10 cellular contexts compared by ENCODE assay signal in the genomic region with DNA sequence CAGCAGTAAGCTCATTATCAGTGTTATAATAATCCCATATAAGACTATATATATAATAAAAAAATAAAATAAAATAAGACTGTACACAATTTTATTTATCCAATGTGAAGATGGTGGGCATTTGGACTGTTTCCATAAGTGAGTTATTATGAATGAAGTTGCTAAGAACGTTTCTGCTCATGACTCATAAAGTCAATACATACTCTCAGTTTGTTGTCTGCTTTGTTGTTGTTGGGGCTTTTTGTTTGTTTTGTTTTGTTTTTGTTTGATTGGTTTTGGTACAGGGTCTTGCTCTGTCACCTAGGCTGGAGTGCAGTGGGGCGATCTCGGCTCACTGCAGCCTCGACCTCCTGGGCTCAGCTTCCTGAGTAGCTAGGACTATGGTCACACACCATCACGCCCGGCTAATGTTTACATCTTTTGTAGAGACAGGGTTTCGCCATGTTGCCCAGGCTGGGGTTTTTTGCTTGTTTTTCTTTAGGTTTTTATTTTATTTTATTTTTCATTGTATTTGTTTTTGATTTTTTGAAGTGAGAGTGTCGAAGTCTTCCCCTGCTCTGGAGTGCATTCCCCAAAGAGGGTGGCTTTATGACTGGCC. TPM values are rescaled to one million over a fixed set of nuclear protein-coding genes. Genes with fewer than 3 reads are reported as not detected.
A peak's percentile ranks its signal among the peaks of the same experiment; 100 is the strongest.
DNase-seq lines count a peak whose midpoint lies in the region; ATAC-seq, FAIRE-seq and TF ChIP-seq lines count a peak whose summit lies in the region.
"Had no signal": no experiment of that assay in that cellular context is flagged by ENCODE, and none has a peak within 500 bp of the region (broad histone marks: within the 10 kb centered on the region; RNA-seq: fewer than 3 reads in every experiment).

No MANE protein-coding gene starts in this region.

- H3K4me1 ChIP-seq in A673 (ENCODE audit: insufficient read depth, low read length, poor library complexity, severe bottlenecking) (peaks cover 6% of the 10 kb centered on the region), H9 (ENCODE audit: insufficient read depth, low read length) (no peaks in the 10 kb centered on the region), pancreas (peaks cover 0 to 8% (median 0%) of the 10 kb centered on the region in 3 donors)

- DNase-seq in A673 (ENCODE audit: low spot score), result no peak
- no peak for DNase-seq in H9
- DNase-seq in activated naive CD8-positive, alpha-beta T cell treated with anti-CD3 and anti-CD28 coated beads, Interleukin-2, amount 10 ng/mL, durations not matched to agents 7 days and 5 days, result no peak
- DNase-seq in memory B cell (ENCODE audit: low spot score in 2 of 2), result no peak
- DNase-seq in LoVo (ENCODE audit: low spot score), result no peak
- DNase-seq in pancreas, result no peak
- no peak for DNase-seq in NCI-H128 (lab: John Stamatoyannopoulos, UW; ENCODE audit: unreplicated experiment)
- DNase-seq: hippocampal formation, NCI-H1930 had no signal

- no peak overlapping the region for H3K4ac ChIP-seq in H9 (ENCODE audit: low read depth, low read length)

- no peak overlapping the region for H2BK120ac ChIP-seq in H9 (ENCODE audit: low read depth, low read length, poor library complexity, severe bottlenecking)

- peaks cover 14 to 26% of the 10 kb centered on the region in 2 experiments for H3K4me1 Mint-ChIP-seq in H9
- H3K4me1 Mint-ChIP-seq in activated naive CD8-positive, alpha-beta T cell treated with anti-CD3 and anti-CD28 coated beads, Interleukin-2, amount 10 ng/mL, durations not matched to agents 7 days and 5 days, result peaks cover 41% of the 10 kb centered on the region
- H3K4me1 Mint-ChIP-seq in memory B cell, result peaks cover 39% of the 10 kb centered on the region

- no peak overlapping the region for H2BK5ac ChIP-seq in H9 (ENCODE audit: insufficient read length, low read length)

- no peak overlapping the region for H4K8ac ChIP-seq in H9 (replicated peaks; ENCODE audit: insufficient read length, low read depth, low read length)

- H3K14ac ChIP-seq in H9 (ENCODE audit: insufficient read depth, low read length), result no peak overlapping the region

- peaks cover 0 to 5% (median 4%) of the 10 kb centered on the region in 3 experiments; a peak in 4 of 7 replicates for H3K36me3 Mint-ChIP-seq in H9 (ENCODE audit: insufficient read depth in 1 of 3, low read depth in 3 of 3)
- H3K36me3 Mint-ChIP-seq in activated naive CD8-positive, alpha-beta T cell treated with anti-CD3 and anti-CD28 coated beads, Interleukin-2, amount 10 ng/mL, durations not matched to agents 7 days and 5 days, result peaks cover 4% of the 10 kb centered on the region
- no peaks in the 10 kb centered on the region for H3K36me3 Mint-ChIP-seq in memory B cell

- H3K9ac ChIP-seq in H9 (ENCODE audit: extremely low read depth, insufficient read length, low read length), result no peak overlapping the region

- CTCF ChIA-PET in A673 (lab: Charles Lee), result no interaction called here

- H3K9me3 Mint-ChIP-seq in H9 (peaks cover 16 to 23% of the 10 kb centered on the region in 2 experiments), memory B cell (peaks cover 1% of the 10 kb centered on the region)
- H3K9me3 Mint-ChIP-seq in activated naive CD8-positive, alpha-beta T cell treated with anti-CD3 and anti-CD28 coated beads, Interleukin-2, amount 10 ng/mL, durations not matched to agents 7 days and 5 days, result no peaks in the 10 kb centered on the region

- no peak overlapping the region for H3K56ac ChIP-seq in H9 (ENCODE audit: insufficient read length, low read depth, low read length)

- H3K79me2 ChIP-seq in H9 (ENCODE audit: insufficient read depth, low read length), result no peaks in the 10 kb centered on the region

- H4K5ac ChIP-seq in H9 (ENCODE audit: insufficient read length, low read depth, low read length), result no peak overlapping the region

- H4K20me1 ChIP-seq in H9 (ENCODE audit: control insufficient read depth, insufficient read depth, insufficient read length), result no peaks in the 10 kb centered on the region

- H2BK12ac ChIP-seq in H9 (ENCODE audit: insufficient read length, low read depth, low read length), result no peak overlapping the region

- H3K23ac ChIP-seq in H9 (ENCODE audit: insufficient read length, low read depth, low read length), result no peak overlapping the region

- H3K27me3 Mint-ChIP-seq in H9 (ENCODE audit: low read depth), result peaks cover 38% of the 10 kb centered on the region
- peaks cover 4% of the 10 kb centered on the region for H3K27me3 Mint-ChIP-seq in activated naive CD8-positive, alpha-beta T cell treated with anti-CD3 and anti-CD28 coated beads, Interleukin-2, amount 10 ng/mL, durations not matched to agents 7 days and 5 days
- no peaks in the 10 kb centered on the region for H3K27me3 Mint-ChIP-seq in memory B cell

- H3T11ph ChIP-seq in H9 (ENCODE audit: low read length), result no peak overlapping the region

- H3K27me3 ChIP-seq in A673 (replicated peaks; ENCODE audit: insufficient read depth, low read depth, low read length, poor library complexity) (no peaks in the 10 kb centered on the region), H9 (ENCODE audit: insufficient read depth, low read length) (peaks cover 16% of the 10 kb centered on the region), pancreas (no peaks in the 10 kb centered on the region)

- no peak overlapping the region for H2AFZ ChIP-seq in H9 (ENCODE audit: low read length)

- H4K91ac ChIP-seq in H9 (ENCODE audit: insufficient read length, low read depth, low read length), result no peak overlapping the region

- H3K36me3 ChIP-seq in A673 (ENCODE audit: insufficient read depth, low read length, poor library complexity, severe bottlenecking) (no peaks in the 10 kb centered on the region), pancreas (no peaks in the 10 kb centered on the region)

- H2BK15ac ChIP-seq in H9 (ENCODE audit: low read depth, low read length), result no peak overlapping the region

- no peak for ATAC-seq in activated naive CD8-positive, alpha-beta T cell treated with anti-CD3 and anti-CD28 coated beads, Interleukin-2, amount 10 ng/mL, durations not matched to agents 7 days and 5 days (ENCODE audit: low read depth)
- ATAC-seq in memory B cell (ENCODE audit: low read depth) (no peak), GM21786 (IDR thresholded peaks at IDR 0.05; ENCODE audit: unreplicated experiment) (no peak), pancreas (no peak)

- peak overlapping the region; percentile 71 for H3K4me3 ChIP-seq in A673 (ENCODE audit: low read depth, low read length, poor library complexity, severe bottlenecking)
- H3K4me3 ChIP-seq in pancreas, result no peak overlapping the region

- intact Hi-C loops in A673 (cut with micrococcal nuclease; ENCODE audit: unreplicated experiment), result no loop called here
- intact Hi-C loops in pancreas (cut with DNase I), result no loop called here

- H3K79me1 ChIP-seq in H9 (ENCODE audit: insufficient read depth, low read depth, low read length, poor library complexity, severe bottlenecking), result no peaks in the 10 kb centered on the region

- H3K4me3 Mint-ChIP-seq in H9, result peak overlapping the region; percentile 91 to 92
- no peak overlapping the region for H3K4me3 Mint-ChIP-seq in activated naive CD8-positive, alpha-beta T cell treated with anti-CD3 and anti-CD28 coated beads, Interleukin-2, amount 10 ng/mL, durations not matched to agents 7 days and 5 days
- H3K4me3 Mint-ChIP-seq in memory B cell, result no peak overlapping the region

- H3K27ac Mint-ChIP-seq in H9 (peak overlapping the region in 1 of 3 experiments; percentile 65; a peak in 1 of 7 replicates), memory B cell (peak overlapping the region; percentile 100)
- H3K27ac Mint-ChIP-seq in activated naive CD8-positive, alpha-beta T cell treated with anti-CD3 and anti-CD28 coated beads, Interleukin-2, amount 10 ng/mL, durations not matched to agents 7 days and 5 days, result peak overlapping the region; percentile 67

- H2BK20ac ChIP-seq in H9 (ENCODE audit: low read depth, low read length, poor library complexity, severe bottlenecking), result no peak overlapping the region

- no peak overlapping the region for H3K27ac ChIP-seq in A673 (ENCODE audit: low read depth, low read length, poor library complexity, severe bottlenecking)
- no peak overlapping the region for H3K27ac ChIP-seq in H9 (ENCODE audit: insufficient read length, low read depth, low read length)
- H3K27ac ChIP-seq in pancreas, result peak overlapping the region in 2 of 4 donors; percentile 10 to 80

- no peaks in the 10 kb centered on the region for H3K9me3 ChIP-seq in A673 (ENCODE audit: low read depth, low read length, poor library complexity, severe bottlenecking)
- H3K9me3 ChIP-seq in H9 (ENCODE audit: control insufficient read depth, low read depth, low read length), result no peaks in the 10 kb centered on the region
- no peaks in the 10 kb centered on the region for H3K9me3 ChIP-seq in pancreas

- POLR2A ChIA-PET in A673 (lab: Charles Lee; ENCODE audit: low non-redundant PET), result interaction anchor here (0.6 kb wide), 1 partner anchor 9 kb away, joined by 4 read pairs; no protein-coding TSS in a partner anchor
- POLR2A ChIA-PET in activated naive CD8-positive, alpha-beta T cell treated with anti-CD3 and anti-CD28 coated beads, Interleukin-2, amount 10 ng/mL, durations not matched to agents 7 days and 5 days (lab: Charles Lee), result interaction anchor here (0.9 to 9.0 kb wide), 4 partner anchors 11 to 74 kb away, joined by 3 to 131 read pairs (median 65); a partner anchor contains a TSS

- BruUV-seq in A673 (replicated peaks; lab: Mats Ljungman, UMichigan), result no TSS peak

- no peak for FAIRE-seq in pancreas (lab: Jason Lieb, UNC)

- peaks cover 34% of the 10 kb centered on the region for H3K23me2 ChIP-seq in H9 (ENCODE audit: insufficient read length, low read depth, low read length, poor library complexity, severe bottlenecking)

- no peak overlapping the region for H3K18ac ChIP-seq in H9 (ENCODE audit: insufficient read length, low read depth, low read length)

- WGBS in H9 (ENCODE audit: extremely low coverage, insufficient read length, low lambda C conversion rate), result no CpG with 5 or more reads among the region's 8 CpGs
- 49 to 54% methylated on average over 8 of the region's 8 CpGs for WGBS in pancreas, 2 donors

- TF ChIP-seq CTCF in A673 (conservative IDR thresholded peaks at IDR 0.05; ENCODE audit: low read depth, low read length) (no peak), H9 (conservative IDR thresholded peaks at IDR 0.05) (no peak), pancreas (IDR thresholded peaks at IDR 0.05) (no peak)

- H2AK5ac ChIP-seq in H9 (ENCODE audit: insufficient read length, low read length), result no peak overlapping the region

- peak overlapping the region; percentile 56 for H3K4me2 ChIP-seq in H9 (ENCODE audit: insufficient read depth, insufficient read length, low read length)

RNA-seq across cellular contexts. Expression of a gene that starts 18.0 kb away (rescaled TPM):
- 0.96 TPM in 1 of 2 replicates, not detected in the other for total RNA-seq in A673 (2021)
- not detected in 2 replicates for total RNA-seq in H9 (2021)
- total RNA-seq in activated naive CD8-positive, alpha-beta T cell treated with anti-CD3 and anti-CD28 coated beads, Interleukin-2, amount 10 ng/mL, durations not matched to agents 7 days and 5 days, result 1 to 10 TPM; 2.5 to 2.6 TPM
- 10 to 100 TPM in 1 of 6 donors, 1 to 10 TPM in 5; 1.9 to 11.1 (median 3.9) TPM for total RNA-seq in pancreas
- polyA plus RNA-seq in pancreas, result 1 to 10 TPM; 2.4 to 3.0 TPM

RNA-seq across cellular contexts. Expression of a gene that starts 36.1 kb away (rescaled TPM):
- total RNA-seq in A673 (2021) (24.2 and 24.6 TPM in 2 replicates), H9 (2021) (33.5 and 34.2 TPM in 2 replicates), pancreas (10 to 100 TPM; 11.4 to 22.1 (median 12.1) TPM)
- total RNA-seq in activated naive CD8-positive, alpha-beta T cell treated with anti-CD3 and anti-CD28 coated beads, Interleukin-2, amount 10 ng/mL, durations not matched to agents 7 days and 5 days, result 10 to 100 TPM; 44.5 to 49.7 TPM
- polyA plus RNA-seq in pancreas, result 10 to 100 TPM; 17.3 to 28.7 TPM

RNA-seq across cellular contexts. Expression of a gene that starts 39.6 kb away (rescaled TPM):
- total RNA-seq in A673 (2021) (not detected in 2 replicates), H9 (2021) (not detected in 2 replicates), pancreas (not detected)
- total RNA-seq in activated naive CD8-positive, alpha-beta T cell treated with anti-CD3 and anti-CD28 coated beads, Interleukin-2, amount 10 ng/mL, durations not matched to agents 7 days and 5 days, result not detected
- not detected for polyA plus RNA-seq in pancreas

RNA-seq across cellular contexts. Expression of a gene that starts 56.0 kb away (rescaled TPM):
- total RNA-seq in A673 (2021) (not detected in 2 replicates), H9 (2021) (not detected in 2 replicates), pancreas (not detected)
- total RNA-seq in activated naive CD8-positive, alpha-beta T cell treated with anti-CD3 and anti-CD28 coated beads, Interleukin-2, amount 10 ng/mL, durations not matched to agents 7 days and 5 days, result not detected
- polyA plus RNA-seq in pancreas, result not detected

RNA-seq across cellular contexts. Expression of a gene that starts 56.7 kb away (rescaled TPM):
- 1,719 and 1,726 TPM in 2 replicates for total RNA-seq in A673 (2021)
- 2,548 and 2,552 TPM in 2 replicates for total RNA-seq in H9 (2021)
- 1,000 to 10,000 TPM; 1,741 to 1,808 TPM for total RNA-seq in activated naive CD8-positive, alpha-beta T cell treated with anti-CD3 and anti-CD28 coated beads, Interleukin-2, amount 10 ng/mL, durations not matched to agents 7 days and 5 days
- total RNA-seq in pancreas, result 1,000 to 10,000 TPM in 5 of 6 donors, 100 to 1,000 TPM in 1; 974 to 1,629 (median 1,266) TPM
- polyA plus RNA-seq in pancreas, result 1,000 to 10,000 TPM; 1,162 to 1,304 TPM

Comparison
In these comparisons a context has a peak if more than half of its experiments do, and no peak if none do; other contexts are left out.
1. H3K4me3 Mint-ChIP-seq: peak in H9 (2 of 2); none in activated naive CD8-positive, alpha-beta T cell treated with anti-CD3 and anti-CD28 coated beads, Interleukin-2, amount 10 ng/mL, durations not matched to agents 7 days and 5 days (single experiment) and memory B cell (single experiment).